Comparison of ENCODE assay signal across 19 cellular contexts in the genomic region with DNA sequence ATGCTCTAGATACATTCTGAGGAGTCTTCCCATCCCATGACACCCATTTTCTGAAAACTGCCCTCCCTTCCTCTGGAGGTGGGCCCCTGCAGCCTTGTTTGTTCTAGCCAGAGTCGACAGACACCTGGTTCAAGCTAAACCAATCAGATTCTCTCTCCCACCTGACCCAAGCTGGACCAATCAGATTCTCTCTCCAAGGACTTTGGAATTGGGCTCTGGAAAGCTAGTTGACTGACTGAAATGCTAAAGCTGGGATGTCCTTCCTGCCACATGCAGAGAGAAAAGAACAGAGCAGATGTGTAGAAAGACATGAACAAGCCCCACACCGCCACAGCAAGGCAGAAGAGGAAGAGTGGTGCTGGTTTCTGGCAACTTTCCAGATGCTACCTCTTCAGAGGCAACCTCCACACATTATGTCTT. TPM values are rescaled to one million over a fixed set of nuclear protein-coding genes. Genes with fewer than 3 reads are reported as not detected.
DNase-seq lines count a peak whose midpoint lies in the region; ATAC-seq and TF ChIP-seq lines count a peak whose summit lies in the region.
"Had no signal": no experiment of that assay in that cellular context is flagged by ENCODE, and none has a peak within 500 bp of the region (broad histone marks: within the 10 kb centered on the region; RNA-seq: fewer than 3 reads in every experiment).

No MANE protein-coding gene starts in this region.

- no peaks in the 10 kb centered on the region for H3K9me3 ChIP-seq in H9 (ENCODE audit: control insufficient read depth, low read depth, low read length)
- H3K9me3 ChIP-seq: SJCRH30 had no signal

- H3K27me3 Mint-ChIP-seq in H9 (ENCODE audit: low read depth) = no peaks in the 10 kb centered on the region; the same call in 1 of the 2 replicates
- no peaks in the 10 kb centered on the region for H3K27me3 Mint-ChIP-seq in WTC11 (ENCODE audit: low read depth)
- peaks cover 36% of the 10 kb centered on the region for H3K27me3 Mint-ChIP-seq in stimulated activated memory B cell treated with anti-CD40 and anti-IgM and Interleukin-4, amounts not matched to agents 10 μg/mL and 1 μg/mL and 100 μg/mL, for 72 hours

- no peak overlapping the region for H2BK120ac ChIP-seq in H9 (ENCODE audit: low read depth, low read length, poor library complexity, severe bottlenecking)

- H3K56ac ChIP-seq in H9 (ENCODE audit: insufficient read length, low read depth, low read length) = no peak overlapping the region

- H2BK20ac ChIP-seq in H9 (ENCODE audit: low read depth, low read length, poor library complexity, severe bottlenecking) = no peak overlapping the region

- H3K27ac ChIP-seq in 22Rv1 = 0 out of 2 replicates have a peak overlapping the region, but pooled peaks have one; percentile 23
- no peak overlapping the region for H3K27ac ChIP-seq in H9 (ENCODE audit: insufficient read length, low read depth, low read length)
- H3K27ac ChIP-seq: RWPE1, SJCRH30 had no signal

- no peak overlapping the region for H3K4me3 Mint-ChIP-seq in H9
- no peak overlapping the region for H3K4me3 Mint-ChIP-seq in WTC11
- H3K4me3 Mint-ChIP-seq in stimulated activated memory B cell treated with anti-CD40 and anti-IgM and Interleukin-4, amounts not matched to agents 10 μg/mL and 1 μg/mL and 100 μg/mL, for 72 hours = no peak overlapping the region

- intact Hi-C loops in left colon (cut with DNase I, micrococcal nuclease) = no loop called here

- H3K9me3 Mint-ChIP-seq in H9 (no peaks in the 10 kb centered on the region), WTC11 (no peaks in the 10 kb centered on the region)
- H3K9me3 Mint-ChIP-seq in stimulated activated memory B cell treated with anti-CD40 and anti-IgM and Interleukin-4, amounts not matched to agents 10 μg/mL and 1 μg/mL and 100 μg/mL, for 72 hours = peaks cover 4% of the 10 kb centered on the region

- no peaks in the 10 kb centered on the region; the same call in 1 of the 2 replicates for H3K79me2 ChIP-seq in H9 (ENCODE audit: insufficient read depth, low read length)

- peak overlapping the region in 1 of 3 experiments; percentile 14; a peak in 1 of 7 replicates for H3K27ac Mint-ChIP-seq in H9
- peak overlapping the region; percentile 39 for H3K27ac Mint-ChIP-seq in WTC11
- H3K27ac Mint-ChIP-seq in stimulated activated memory B cell treated with anti-CD40 and anti-IgM and Interleukin-4, amounts not matched to agents 10 μg/mL and 1 μg/mL and 100 μg/mL, for 72 hours = no peak overlapping the region

- POLR2A ChIA-PET in WTC11 (lab: Charles Lee) = interaction anchor here (1.0 kb wide), 1 partner anchor 25 kb away, joined by 3 read pairs; no protein-coding TSS in a partner anchor

- H3K27me3 ChIP-seq in H9 (ENCODE audit: insufficient read depth, low read length) = no peaks in the 10 kb centered on the region
- H3K27me3 ChIP-seq: SJCRH30 had no signal

- H4K5ac ChIP-seq in H9 (ENCODE audit: insufficient read length, low read depth, low read length) = no peak overlapping the region

- no peaks in the 10 kb centered on the region for H3K23me2 ChIP-seq in H9 (ENCODE audit: insufficient read length, low read depth, low read length, poor library complexity, severe bottlenecking)

- H3K4me2 ChIP-seq in H9 (ENCODE audit: insufficient read depth, insufficient read length, low read length) = no peak overlapping the region

- no peak for TF ChIP-seq CTCF in 22Rv1 (IDR thresholded peaks at IDR 0.05)
- no peak for TF ChIP-seq CTCF in H9 (conservative IDR thresholded peaks at IDR 0.05)
- no peak for TF ChIP-seq CTCF in WTC11 (IDR thresholded peaks at IDR 0.05)

- no peak overlapping the region for H2BK12ac ChIP-seq in H9 (ENCODE audit: insufficient read length, low read depth, low read length)

- no peaks in the 10 kb centered on the region for H3K79me1 ChIP-seq in H9 (ENCODE audit: insufficient read depth, low read depth, low read length, poor library complexity, severe bottlenecking)

- H2AK5ac ChIP-seq in H9 (ENCODE audit: insufficient read length, low read length) = no peak overlapping the region

- peaks cover 1 to 10% (median 2%) of the 10 kb centered on the region in 3 experiments; a peak in 2 of 7 replicates for H3K36me3 Mint-ChIP-seq in H9 (ENCODE audit: insufficient read depth in 1 of 3, low read depth in 3 of 3)
- peaks cover 5% of the 10 kb centered on the region; the same call in 1 of the 2 replicates for H3K36me3 Mint-ChIP-seq in WTC11
- H3K36me3 Mint-ChIP-seq in stimulated activated memory B cell treated with anti-CD40 and anti-IgM and Interleukin-4, amounts not matched to agents 10 μg/mL and 1 μg/mL and 100 μg/mL, for 72 hours = no peaks in the 10 kb centered on the region

- H2AFZ ChIP-seq in H9 (ENCODE audit: low read length) = no peak overlapping the region

- H4K20me1 ChIP-seq in H9 (ENCODE audit: control insufficient read depth, insufficient read depth, insufficient read length) = no peaks in the 10 kb centered on the region

- no peak overlapping the region for H3K9ac ChIP-seq in H9 (ENCODE audit: extremely low read depth, insufficient read length, low read length)

- H3T11ph ChIP-seq in H9 (ENCODE audit: low read length) = no peak overlapping the region

- CTCF ChIA-PET in WTC11 (lab: Charles Lee) = interaction anchor here (0.5 to 2.2 kb wide), 5 partner anchors 18 to 333 kb away, joined by 3 to 9 read pairs (median 4); partner anchors contain the start of gene ASAP3

- no peak overlapping the region for H3K14ac ChIP-seq in H9 (ENCODE audit: insufficient read depth, low read length)

- no peak overlapping the region for H4K91ac ChIP-seq in H9 (ENCODE audit: insufficient read length, low read depth, low read length)

- peak; percentile 67 for DNase-seq in H9
- DNase-seq in WTC11 (ENCODE audit: low spot score) = no peak
- DNase-seq in left colon = no peak
- no peak for DNase-seq in ecto neural progenitor cell (ENCODE audit: low spot score)
- no peak for DNase-seq in GDM1 (lab: John Stamatoyannopoulos, UW)
- DNase-seq: AML-193, Calu3, DMS79 treated with DMSO at 0.1 percent for 48 hours, Kasumi-1, NCI-H1105 treated with DMSO at 0.1 percent for 48 hours, NCI-H1930, NCI-H510A, SJCRH30, SW 1271 had no signal

- no peaks in the 10 kb centered on the region; the same call in 1 of the 2 replicates for H3K4me1 ChIP-seq in H9 (ENCODE audit: insufficient read depth, low read length)
- H3K4me1 ChIP-seq: SJCRH30 had no signal

- no peak overlapping the region for H3K4ac ChIP-seq in H9 (ENCODE audit: low read depth, low read length)

- no peak overlapping the region for H3K23ac ChIP-seq in H9 (ENCODE audit: insufficient read length, low read depth, low read length)

- peak; percentile 85 for ATAC-seq in WTC11
- peak; percentile 70 for ATAC-seq in left colon
- ATAC-seq in HG03354 (IDR thresholded peaks at IDR 0.05; ENCODE audit: poor library complexity, severe bottlenecking, unreplicated experiment) = no peak
- no peak for ATAC-seq in stimulated activated memory B cell treated with anti-CD40 and anti-IgM and Interleukin-4, amounts not matched to agents 10 μg/mL and 1 μg/mL and 100 μg/mL, for 72 hours

- no peak overlapping the region for H4K8ac ChIP-seq in H9 (replicated peaks; ENCODE audit: insufficient read length, low read depth, low read length)

- no CpG with 5 or more reads among the region's 2 CpGs for WGBS in H9 (ENCODE audit: extremely low coverage, insufficient read length, low lambda C conversion rate)

- H2BK5ac ChIP-seq in H9 (ENCODE audit: insufficient read length, low read length) = no peak overlapping the region

- H3K4me1 Mint-ChIP-seq in H9 (peaks cover 6% of the 10 kb centered on the region in 2 experiments; a peak in 3 of 4 replicates), WTC11 (peaks cover 6% of the 10 kb centered on the region)
- H3K4me1 Mint-ChIP-seq in stimulated activated memory B cell treated with anti-CD40 and anti-IgM and Interleukin-4, amounts not matched to agents 10 μg/mL and 1 μg/mL and 100 μg/mL, for 72 hours = no peaks in the 10 kb centered on the region

- H3K18ac ChIP-seq in H9 (ENCODE audit: insufficient read length, low read depth, low read length) = no peak overlapping the region

- H2BK15ac ChIP-seq in H9 (ENCODE audit: low read depth, low read length) = no peak overlapping the region

TF ChIP-seq in WTC11, 78 proteins besides CTCF, POLR2A, EP300 and RAD21:
- TF ChIP-seq, protein P1, sequence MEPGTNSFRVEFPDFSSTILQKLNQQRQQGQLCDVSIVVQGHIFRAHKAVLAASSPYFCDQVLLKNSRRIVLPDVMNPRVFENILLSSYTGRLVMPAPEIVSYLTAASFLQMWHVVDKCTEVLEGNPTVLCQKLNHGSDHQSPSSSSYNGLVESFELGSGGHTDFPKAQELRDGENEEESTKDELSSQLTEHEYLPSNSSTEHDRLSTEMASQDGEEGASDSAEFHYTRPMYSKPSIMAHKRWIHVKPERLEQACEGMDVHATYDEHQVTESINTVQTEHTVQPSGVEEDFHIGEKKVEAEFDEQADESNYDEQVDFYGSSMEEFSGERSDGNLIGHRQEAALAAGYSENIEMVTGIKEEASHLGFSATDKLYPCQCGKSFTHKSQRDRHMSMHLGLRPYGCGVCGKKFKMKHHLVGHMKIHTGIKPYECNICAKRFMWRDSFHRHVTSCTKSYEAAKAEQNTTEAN (CRISPR knock-in tag; IDR thresholded peaks at IDR 0.05) = no peak
- TF ChIP-seq USF1 (CRISPR knock-in tag; IDR thresholded peaks at IDR 0.05) (peak; percentile 74), USF2 (CRISPR knock-in tag; IDR thresholded peaks at IDR 0.05) (peak; percentile 71), NFYB (CRISPR knock-in tag; conservative IDR thresholded peaks at IDR 0.05; ENCODE audit: low read depth) (0 out of 2 replicates have a peak, but pooled peaks have one; percentile 23), ZNF671 (CRISPR knock-in tag; IDR thresholded peaks at IDR 0.05) (no peak)

RNA-seq across cellular contexts. Expression of gene ASAP3, which starts 24.6 kb away (rescaled TPM):
- 25.9 and 26.7 TPM in 2 replicates for total RNA-seq in H9 (2021)
- total RNA-seq in WTC11 (2021) = 64.5 to 71.2 TPM (median 70.3 TPM) in 3 replicates
- 10 to 100 TPM; 33.9 to 47.1 TPM for total RNA-seq in left colon

RNA-seq across cellular contexts. Expression of gene TCEA3, which starts 34.8 kb away (rescaled TPM):
- total RNA-seq in H9 (2021) (0.29 and 0.37 TPM in 2 replicates), WTC11 (2021) (0.37 to 0.89 TPM (median 0.73 TPM) in 3 replicates), left colon (100 to 1,000 TPM; 147 to 186 TPM)
- total RNA-seq: OCI-LY7, SJCRH30 had no signal

Comparison
In these comparisons a context has a peak if more than half of its experiments do, and no peak if none do; other contexts are left out.
1. ATAC-seq: peak in WTC11 (single experiment) and left colon (single experiment); none in HG03354 (single experiment) and stimulated activated memory B cell treated with anti-CD40 and anti-IgM and Interleukin-4, amounts not matched to agents 10 μg/mL and 1 μg/mL and 100 μg/mL, for 72 hours (single experiment).
2. RNA of gene TCEA3, which starts 34.8 kb away (total RNA-seq): 147 to 186 TPM in left colon; 0.37 to 0.89 TPM in WTC11 and 0.29 to 0.37 TPM in H9; every median in the first group is over 10 times any median in the second.